ENCODE assay signal across 13 cellular contexts in genomic region chr7:80335473-80336232, GRCh38.
DNase-seq lines count a peak whose midpoint lies in the region; ATAC-seq and TF ChIP-seq lines count a peak whose summit lies in the region.
"Had no signal": no experiment of that assay in that cellular context is flagged by ENCODE, and none has a peak within 500 bp of the region (broad histone marks: within the 10 kb centered on the region; RNA-seq: fewer than 3 reads in every experiment).

No MANE protein-coding gene starts in this region.

- H3K4me1 ChIP-seq in mucosa of descending colon (ENCODE audit: low read depth), result peaks cover 19% of the 10 kb centered on the region
- H3K4me1 ChIP-seq: BLaER1 treated with 17β-estradiol and CSF1 and Interleukin-3, amounts not matched to agents 10 nM and 100 nM; SJSA1 had no signal

- H3K4me3 ChIP-seq in mucosa of descending colon, result no peak overlapping the region
- H3K4me3 ChIP-seq: BLaER1 treated with 17β-estradiol and CSF1 and Interleukin-3, amounts not matched to agents 10 nM and 100 nM; SJSA1 had no signal

- peak overlapping the region; percentile 90 for H3K27ac ChIP-seq in VCaP
- H3K27ac ChIP-seq: BLaER1 treated with 17β-estradiol and CSF1 and Interleukin-3, amounts not matched to agents 10 nM and 100 nM; epithelial cell of prostate; SJSA1 had no signal

- peak; percentile 94 for ATAC-seq in mucosa of descending colon
- no peak for ATAC-seq in GM18498 (IDR thresholded peaks at IDR 0.05; ENCODE audit: unreplicated experiment)
- ATAC-seq: stimulated activated naive B cell treated with anti-CD40 and anti-IgM and Interleukin-4, amounts not matched to agents 10 μg/mL and 1 μg/mL and 100 μg/mL, for 72 hours had no signal

- H3K36me3 ChIP-seq in mucosa of descending colon (ENCODE audit: low read depth), result no peaks in the 10 kb centered on the region
- H3K36me3 ChIP-seq: BLaER1 treated with 17β-estradiol and CSF1 and Interleukin-3, amounts not matched to agents 10 nM and 100 nM; SJSA1 had no signal

- TF ChIP-seq CTCF in VCaP (conservative IDR thresholded peaks at IDR 0.05) (no peak), mucosa of descending colon (IDR thresholded peaks at IDR 0.05) (no peak)

- intact Hi-C loops in mucosa of descending colon (cut with DNase I, micrococcal nuclease), result no loop called here

- H3K9me3 ChIP-seq in mucosa of descending colon, result no peaks in the 10 kb centered on the region
- H3K9me3 ChIP-seq: BLaER1 treated with 17β-estradiol and CSF1 and Interleukin-3, amounts not matched to agents 10 nM and 100 nM; SJSA1 had no signal

- peak; percentile 21 for DNase-seq in AG08396 (ENCODE audit: low spot score)
- peak; percentile 21 for DNase-seq in NCI-H146 treated with DMSO at 0.1 percent for 48 hours (lab: John Stamatoyannopoulos, UW; ENCODE audit: unreplicated experiment)
- peak in 1 of 3 donors; percentile 64 for DNase-seq in mucosa of descending colon
- no peak for DNase-seq in cortex of kidney (lab: John Stamatoyannopoulos, UW)
- no peak for DNase-seq in cerebellar cortex (ENCODE audit: low spot score)
- no peak for DNase-seq in AML-193 (lab: John Stamatoyannopoulos, UW)
- DNase-seq: activated CD4-positive, alpha-beta T cell treated with anti-CD3 and anti-CD28 coated beads, Interleukin-2, amount 50 U/mL, for 48 hours; stimulated activated naive B cell treated with anti-CD40 and anti-IgM and Interleukin-4, amounts not matched to agents 10 μg/mL and 1 μg/mL and 100 μg/mL, for 72 hours had no signal

Comparison
In these comparisons a context has a peak if more than half of its experiments do, and no peak if none do; other contexts are left out.
1. DNase-seq: peak in AG08396 (single experiment) and NCI-H146 treated with DMSO at 0.1 percent for 48 hours (single experiment); none in cortex of kidney (single experiment), cerebellar cortex (single experiment) and AML-193 (0 of 2).